ENCODE assay signal across 2 cellular contexts in the genomic region with DNA sequence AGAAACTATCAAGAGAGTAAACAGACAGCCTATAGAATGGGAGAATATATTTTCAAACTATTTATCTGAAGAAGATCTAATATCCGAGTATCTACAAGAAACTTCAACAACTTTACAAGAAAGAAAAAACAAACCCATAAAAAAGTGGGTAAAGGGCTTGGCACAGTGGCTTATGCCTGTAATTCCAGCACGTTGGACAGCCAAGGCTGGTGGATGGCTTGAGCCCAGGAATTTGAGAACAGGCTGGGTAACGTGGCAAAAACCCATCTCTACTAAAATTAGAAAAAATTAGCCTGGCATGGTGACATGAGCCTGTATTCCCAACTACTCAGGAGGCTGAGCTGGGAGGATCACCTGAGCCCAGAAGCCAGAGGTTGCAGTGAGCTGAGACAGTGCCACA.
TF ChIP-seq lines count a peak whose summit lies in the region.

No MANE protein-coding gene starts in this region.

TF ChIP-seq in SK-N-SH, 30 proteins besides CTCF, POLR2A, EP300 and RAD21 (continued from another document):
- TF ChIP-seq, protein P1, sequence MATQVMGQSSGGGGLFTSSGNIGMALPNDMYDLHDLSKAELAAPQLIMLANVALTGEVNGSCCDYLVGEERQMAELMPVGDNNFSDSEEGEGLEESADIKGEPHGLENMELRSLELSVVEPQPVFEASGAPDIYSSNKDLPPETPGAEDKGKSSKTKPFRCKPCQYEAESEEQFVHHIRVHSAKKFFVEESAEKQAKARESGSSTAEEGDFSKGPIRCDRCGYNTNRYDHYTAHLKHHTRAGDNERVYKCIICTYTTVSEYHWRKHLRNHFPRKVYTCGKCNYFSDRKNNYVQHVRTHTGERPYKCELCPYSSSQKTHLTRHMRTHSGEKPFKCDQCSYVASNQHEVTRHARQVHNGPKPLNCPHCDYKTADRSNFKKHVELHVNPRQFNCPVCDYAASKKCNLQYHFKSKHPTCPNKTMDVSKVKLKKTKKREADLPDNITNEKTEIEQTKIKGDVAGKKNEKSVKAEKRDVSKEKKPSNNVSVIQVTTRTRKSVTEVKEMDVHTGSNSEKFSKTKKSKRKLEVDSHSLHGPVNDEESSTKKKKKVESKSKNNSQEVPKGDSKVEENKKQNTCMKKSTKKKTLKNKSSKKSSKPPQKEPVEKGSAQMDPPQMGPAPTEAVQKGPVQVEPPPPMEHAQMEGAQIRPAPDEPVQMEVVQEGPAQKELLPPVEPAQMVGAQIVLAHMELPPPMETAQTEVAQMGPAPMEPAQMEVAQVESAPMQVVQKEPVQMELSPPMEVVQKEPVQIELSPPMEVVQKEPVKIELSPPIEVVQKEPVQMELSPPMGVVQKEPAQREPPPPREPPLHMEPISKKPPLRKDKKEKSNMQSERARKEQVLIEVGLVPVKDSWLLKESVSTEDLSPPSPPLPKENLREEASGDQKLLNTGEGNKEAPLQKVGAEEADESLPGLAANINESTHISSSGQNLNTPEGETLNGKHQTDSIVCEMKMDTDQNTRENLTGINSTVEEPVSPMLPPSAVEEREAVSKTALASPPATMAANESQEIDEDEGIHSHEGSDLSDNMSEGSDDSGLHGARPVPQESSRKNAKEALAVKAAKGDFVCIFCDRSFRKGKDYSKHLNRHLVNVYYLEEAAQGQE (IDR thresholded peaks at IDR 0.05; ENCODE audit: low read depth, low read length): 0 out of 2 replicates have a peak, but pooled peaks have one; percentile 14
- TF ChIP-seq, protein P2, sequence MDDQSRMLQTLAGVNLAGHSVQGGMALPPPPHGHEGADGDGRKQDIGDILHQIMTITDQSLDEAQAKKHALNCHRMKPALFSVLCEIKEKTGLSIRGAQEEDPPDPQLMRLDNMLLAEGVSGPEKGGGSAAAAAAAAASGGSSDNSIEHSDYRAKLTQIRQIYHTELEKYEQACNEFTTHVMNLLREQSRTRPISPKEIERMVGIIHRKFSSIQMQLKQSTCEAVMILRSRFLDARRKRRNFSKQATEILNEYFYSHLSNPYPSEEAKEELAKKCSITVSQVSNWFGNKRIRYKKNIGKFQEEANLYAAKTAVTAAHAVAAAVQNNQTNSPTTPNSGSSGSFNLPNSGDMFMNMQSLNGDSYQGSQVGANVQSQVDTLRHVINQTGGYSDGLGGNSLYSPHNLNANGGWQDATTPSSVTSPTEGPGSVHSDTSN (IDR thresholded peaks at IDR 0.05): no peak

TF ChIP-seq in Ishikawa, 13 proteins besides CTCF, POLR2A, EP300 and RAD21 (continued from another document):
- TF ChIP-seq, protein P1 (IDR thresholded peaks at IDR 0.05; ENCODE audit: low read depth): peak; percentile 60; the same call in 1 of the 2 replicates
- TF ChIP-seq TEAD4 (IDR thresholded peaks at IDR 0.05): no peak
- no peak for TF ChIP-seq NFIC (IDR thresholded peaks at IDR 0.05)
- TF ChIP-seq TAF1 (IDR thresholded peaks at IDR 0.05; ENCODE audit: low read depth): no peak
